Comparison of ENCODE assay signal across 1 cellular context in genomic region chr14:67491285-67491684, GRCh38.
TF ChIP-seq lines count a peak whose summit lies in the region.

No MANE protein-coding gene starts in this region.

TF ChIP-seq in H1, 55 proteins besides CTCF, POLR2A, EP300 and RAD21:
- TF ChIP-seq ASH2L (IDR thresholded peaks at IDR 0.05; ENCODE audit: low read length): peak; percentile 24
- no peak for TF ChIP-seq ATF2 (IDR thresholded peaks at IDR 0.05; ENCODE audit: low read length)
